In the genomic region with DNA sequence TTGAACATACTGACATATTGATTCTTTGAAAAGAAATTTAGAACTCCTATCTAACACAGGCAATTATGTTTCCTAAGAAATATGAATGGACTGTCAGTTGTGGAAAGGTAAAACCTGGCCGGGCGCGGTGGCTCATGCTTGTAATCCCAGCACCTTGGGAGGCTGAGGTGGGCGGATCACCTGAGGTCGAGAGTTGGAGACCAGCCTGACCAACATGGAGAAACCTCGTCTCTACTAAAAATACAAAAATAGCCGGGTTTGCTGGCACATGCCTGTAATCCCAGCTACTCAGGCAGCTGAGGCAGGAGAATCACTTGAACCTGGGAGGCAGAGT, we compare ENCODE assay signal across 1 cellular context. TPM values are rescaled to one million over a fixed set of nuclear protein-coding genes. Genes with fewer than 3 reads are reported as not detected.
"Had no signal": no experiment of that assay in that cellular context is flagged by ENCODE, and none has a peak within 500 bp of the region (broad histone marks: within the 10 kb centered on the region; RNA-seq: fewer than 3 reads in every experiment).

No MANE protein-coding gene starts in this region.

RNA-seq across cellular contexts. Expression of gene SUGCT, which starts 13.4 kb away (rescaled TPM):
- polyA plus RNA-seq: neural cell had no signal
